In the genomic region with DNA sequence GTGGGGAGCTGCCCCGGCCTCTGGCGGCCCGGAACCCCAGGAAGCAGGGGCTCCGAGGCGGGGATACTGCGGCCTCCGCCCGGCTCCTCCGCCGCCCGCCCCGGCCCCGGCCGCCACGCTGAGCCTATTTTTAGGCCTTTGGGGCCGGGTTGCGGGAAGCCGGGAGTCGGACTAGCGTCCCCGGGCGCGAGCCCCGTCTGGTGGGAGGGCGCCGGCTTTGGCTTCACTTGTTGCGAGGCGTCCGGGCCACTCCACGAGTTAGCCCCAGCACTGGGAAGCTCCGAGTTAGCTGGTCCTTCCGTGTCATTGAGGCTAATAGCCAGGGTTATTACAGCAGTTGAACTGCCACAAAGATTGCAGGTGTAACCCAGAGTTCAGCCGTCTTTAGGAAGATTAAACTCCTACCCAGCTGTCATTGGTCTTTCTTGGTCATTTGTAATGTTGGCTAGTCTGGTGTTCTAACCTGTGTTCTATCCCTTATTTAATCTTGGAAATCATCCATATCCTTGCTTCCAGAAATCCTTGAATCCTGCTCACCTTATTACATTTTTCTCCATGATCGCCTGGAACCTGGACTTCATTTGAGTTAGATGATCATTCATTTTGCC, we compare ENCODE assay signal across 8 cellular contexts. TPM values are rescaled to one million over a fixed set of nuclear protein-coding genes. Genes with fewer than 3 reads are reported as not detected.
A peak's percentile ranks its signal among the peaks of the same experiment; 100 is the strongest.
DNase-seq lines count a peak whose midpoint lies in the region; ATAC-seq and TF ChIP-seq lines count a peak whose summit lies in the region.

No MANE protein-coding gene starts in this region.

- TF ChIP-seq POLR2A in heart left ventricle (IDR thresholded peaks at IDR 0.05) = no peak

- H3K27ac ChIP-seq in heart left ventricle = peak overlapping the region; percentile 85 to 99 (median 97)

- H3K27ac Mint-ChIP-seq in activated naive CD4-positive, alpha-beta T cell treated with anti-CD3 and anti-CD28 coated beads, Interleukin-2, amount 50 U/mL, for 72 hours = peak overlapping the region; percentile 75 to 78

- DNase-seq in BE2C (peak; percentile 54), NT2/D1 (ENCODE audit: low read depth, low spot score) (no peak), heart left ventricle (peak; percentile 58 to 77 (median 70)), posterior cingulate gyrus (peak in 8 of 10 donors; percentile 25 to 87 (median 39)), middle frontal gyrus (ENCODE audit: extremely low spot score, low spot score) (no peak)
- DNase-seq in activated naive CD4-positive, alpha-beta T cell treated with anti-CD3 and anti-CD28 coated beads, Interleukin-2, amount 50 U/mL, for 72 hours (ENCODE audit: low spot score in 2 of 2) = peak in 1 of 2 donors; percentile 30

- H3K27me3 ChIP-seq in BE2C = no peaks in the 10 kb centered on the region
- peaks cover 17% of the 10 kb centered on the region for H3K27me3 ChIP-seq in NT2/D1 (ENCODE audit: insufficient read depth, insufficient read length)
- H3K27me3 ChIP-seq in heart left ventricle = no peaks in the 10 kb centered on the region

- H3K9ac ChIP-seq in NT2/D1 (ENCODE audit: insufficient read length, low read depth) = peak overlapping the region; percentile 83

- H3K4me1 ChIP-seq in BE2C = no peaks in the 10 kb centered on the region; the same call in 1 of the 2 replicates
- peaks cover 4% of the 10 kb centered on the region for H3K4me1 ChIP-seq in NT2/D1 (ENCODE audit: insufficient read depth, insufficient read length)
- H3K4me1 ChIP-seq in heart left ventricle = peaks cover 0 to 31% (median 17%) of the 10 kb centered on the region in 12 donors

- H3K9me3 Mint-ChIP-seq in activated naive CD4-positive, alpha-beta T cell treated with anti-CD3 and anti-CD28 coated beads, Interleukin-2, amount 50 U/mL, for 72 hours = no peaks in the 10 kb centered on the region

- H3K9me3 ChIP-seq in BE2C (no peaks in the 10 kb centered on the region), NT2/D1 (ENCODE audit: insufficient read depth, low read length) (no peaks in the 10 kb centered on the region), heart left ventricle (no peaks in the 10 kb centered on the region)

- H3K4me3 ChIP-seq in BE2C (ENCODE audit: low read depth, low read length) = peak overlapping the region; percentile 84
- H3K4me3 ChIP-seq in NT2/D1 (ENCODE audit: insufficient read length, low read depth) = peak overlapping the region; percentile 64
- peak overlapping the region; percentile 70 to 98 (median 92) for H3K4me3 ChIP-seq in heart left ventricle

- no peaks in the 10 kb centered on the region for H3K36me3 ChIP-seq in BE2C
- H3K36me3 ChIP-seq in NT2/D1 (ENCODE audit: insufficient read depth, insufficient read length, low read length) = peaks cover 27% of the 10 kb centered on the region
- H3K36me3 ChIP-seq in heart left ventricle = peaks cover 0 to 34% (median 32%) of the 10 kb centered on the region in 9 donors

- peaks cover 0 to 13% of the 10 kb centered on the region in 2 donors for H3K36me3 Mint-ChIP-seq in activated naive CD4-positive, alpha-beta T cell treated with anti-CD3 and anti-CD28 coated beads, Interleukin-2, amount 50 U/mL, for 72 hours

- WGBS in heart left ventricle, 4 donors = 2 to 26% (median 7%) methylated on average over 3 to 34 of the region's 34 CpGs

- intact Hi-C loops in heart left ventricle (cut with DNase I) = loop anchor here in 4 of 10 donors (5.0 to 10.0 kb wide), 3 partner anchors 35 to 95 kb away; partner anchors contain the start of gene HLTF (in 3 of the 4)
- intact Hi-C loops in posterior cingulate gyrus (cut with DNase I) = loop anchor here (5.0 kb wide), 1 partner anchor 95 kb away; the partner anchor contains the start of gene HLTF

- peak; percentile 35 for ATAC-seq in GM18517 (IDR thresholded peaks at IDR 0.05; ENCODE audit: unreplicated experiment)
- peak; percentile 23 for ATAC-seq in HG02981 (IDR thresholded peaks at IDR 0.05; ENCODE audit: unreplicated experiment)
- ATAC-seq in activated naive CD4-positive, alpha-beta T cell treated with anti-CD3 and anti-CD28 coated beads, Interleukin-2, amount 50 U/mL, for 72 hours = peak; percentile 23 to 27
- peak; percentile 5 to 75 (median 57) for ATAC-seq in heart left ventricle

- no peak for TF ChIP-seq CTCF in BE2C (IDR thresholded peaks at IDR 0.05; ENCODE audit: low read depth, low read length)
- TF ChIP-seq CTCF in heart left ventricle (IDR thresholded peaks at IDR 0.05) = no peak

RNA-seq across cellular contexts. Expression of gene GYG1, which starts 0.8 kb away (rescaled TPM):
- polyA plus RNA-seq in BE2C (2012; ENCODE audit: insufficient read depth, insufficient read length, low read depth) = 27.4 TPM
- total RNA-seq in activated naive CD4-positive, alpha-beta T cell treated with anti-CD3 and anti-CD28 coated beads, Interleukin-2, amount 50 U/mL, for 72 hours = 10 to 100 TPM; 10.7 to 12.8 TPM
- total RNA-seq in heart left ventricle = 100 to 1,000 TPM in 7 of 9 donors, 10 to 100 TPM in 2; 78.2 to 190 (median 144) TPM
- polyA plus RNA-seq in heart left ventricle = 100 to 1,000 TPM; 112 to 313 TPM

Comparison
In these comparisons a context has a peak if more than half of its experiments do, and no peak if none do; other contexts are left out.
1. DNase-seq: peak in BE2C (single experiment), heart left ventricle (5 of 5) and posterior cingulate gyrus (8 of 10); none in NT2/D1 (single experiment) and middle frontal gyrus (single experiment).
2. RNA of gene GYG1, which starts 0.8 kb away (total RNA-seq): 78.2 to 190 TPM in heart left ventricle; 10.7 to 12.8 TPM in activated naive CD4-positive, alpha-beta T cell treated with anti-CD3 and anti-CD28 coated beads, Interleukin-2, amount 50 U/mL, for 72 hours; every median in the first group is over 4 times any median in the second.
3. Peak in every context shown above with its lines, with median percentiles within 50 percentile points of each other: H3K4me3 ChIP-seq and ATAC-seq.